Comparison of ENCODE assay signal across 2 cellular contexts in the genomic region with DNA sequence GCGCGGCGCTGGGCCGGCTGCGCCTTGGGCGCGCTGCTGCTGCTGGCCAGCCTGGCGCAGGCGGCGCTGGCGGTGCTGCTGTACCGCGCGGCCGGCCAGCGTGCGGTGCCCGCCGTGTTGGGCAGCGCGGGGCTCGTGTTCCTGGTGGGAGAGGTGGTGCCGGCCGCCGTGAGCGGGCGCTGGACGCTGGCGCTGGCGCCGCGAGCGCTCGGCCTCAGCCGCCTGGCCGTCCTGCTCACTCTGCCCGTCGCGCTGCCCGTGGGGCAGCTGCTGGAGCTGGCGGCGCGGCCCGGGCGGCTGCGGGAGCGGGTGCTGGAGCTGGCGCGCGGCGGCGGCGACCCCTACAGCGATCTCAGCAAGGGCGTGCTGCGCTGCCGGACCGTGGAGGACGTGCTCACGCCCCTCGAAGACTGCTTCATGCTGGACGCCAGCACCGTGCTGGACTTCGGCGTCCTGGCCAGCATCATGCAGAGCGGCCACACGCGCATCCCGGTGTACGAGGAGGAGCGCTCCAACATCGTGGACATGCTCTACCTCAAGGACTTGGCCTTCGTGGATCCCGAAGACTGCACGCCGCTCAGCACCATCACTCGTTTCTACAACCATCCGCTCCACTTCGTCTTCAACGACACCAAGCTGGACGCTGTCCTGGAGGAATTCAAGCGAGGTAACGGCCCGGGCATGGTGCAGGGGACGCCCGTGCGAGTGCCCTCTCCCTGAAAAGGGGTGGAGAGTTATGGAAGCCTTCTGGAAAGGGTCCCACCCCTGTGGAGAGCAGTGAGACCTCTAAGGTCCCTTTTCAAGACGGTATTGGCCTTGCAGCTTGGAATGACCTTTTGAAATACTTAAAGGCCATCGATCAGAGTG.
A peak's percentile ranks its signal among the peaks of the same experiment; 100 is the strongest.
TF ChIP-seq lines count a peak whose summit lies in the region.

No MANE protein-coding gene starts in this region.

TF ChIP-seq in HEK293, 187 proteins besides CTCF, POLR2A, EP300 and RAD21 (continued from another document):
- TF ChIP-seq ZNF10 (tag by site-specific recombination; IDR thresholded peaks at IDR 0.05) (no peak), ZBTB20 (tag by site-specific recombination; IDR thresholded peaks at IDR 0.05) (peak; percentile 16; the same call in 1 of the 2 replicates), ZBTB8A (tag by site-specific recombination; IDR thresholded peaks at IDR 0.05) (peak; percentile 39; the same call in 1 of the 2 replicates), ZIC2 (tag by site-specific recombination; IDR thresholded peaks at IDR 0.05) (peak; percentile 62)
- TF ChIP-seq, protein P1, sequence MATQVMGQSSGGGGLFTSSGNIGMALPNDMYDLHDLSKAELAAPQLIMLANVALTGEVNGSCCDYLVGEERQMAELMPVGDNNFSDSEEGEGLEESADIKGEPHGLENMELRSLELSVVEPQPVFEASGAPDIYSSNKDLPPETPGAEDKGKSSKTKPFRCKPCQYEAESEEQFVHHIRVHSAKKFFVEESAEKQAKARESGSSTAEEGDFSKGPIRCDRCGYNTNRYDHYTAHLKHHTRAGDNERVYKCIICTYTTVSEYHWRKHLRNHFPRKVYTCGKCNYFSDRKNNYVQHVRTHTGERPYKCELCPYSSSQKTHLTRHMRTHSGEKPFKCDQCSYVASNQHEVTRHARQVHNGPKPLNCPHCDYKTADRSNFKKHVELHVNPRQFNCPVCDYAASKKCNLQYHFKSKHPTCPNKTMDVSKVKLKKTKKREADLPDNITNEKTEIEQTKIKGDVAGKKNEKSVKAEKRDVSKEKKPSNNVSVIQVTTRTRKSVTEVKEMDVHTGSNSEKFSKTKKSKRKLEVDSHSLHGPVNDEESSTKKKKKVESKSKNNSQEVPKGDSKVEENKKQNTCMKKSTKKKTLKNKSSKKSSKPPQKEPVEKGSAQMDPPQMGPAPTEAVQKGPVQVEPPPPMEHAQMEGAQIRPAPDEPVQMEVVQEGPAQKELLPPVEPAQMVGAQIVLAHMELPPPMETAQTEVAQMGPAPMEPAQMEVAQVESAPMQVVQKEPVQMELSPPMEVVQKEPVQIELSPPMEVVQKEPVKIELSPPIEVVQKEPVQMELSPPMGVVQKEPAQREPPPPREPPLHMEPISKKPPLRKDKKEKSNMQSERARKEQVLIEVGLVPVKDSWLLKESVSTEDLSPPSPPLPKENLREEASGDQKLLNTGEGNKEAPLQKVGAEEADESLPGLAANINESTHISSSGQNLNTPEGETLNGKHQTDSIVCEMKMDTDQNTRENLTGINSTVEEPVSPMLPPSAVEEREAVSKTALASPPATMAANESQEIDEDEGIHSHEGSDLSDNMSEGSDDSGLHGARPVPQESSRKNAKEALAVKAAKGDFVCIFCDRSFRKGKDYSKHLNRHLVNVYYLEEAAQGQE (tag by site-specific recombination; IDR thresholded peaks at IDR 0.05), result 0 out of 2 replicates have a peak, but pooled peaks have one; percentile 28

TF ChIP-seq in WTC11, 78 proteins besides CTCF, POLR2A, EP300 and RAD21 (continued from another document):
- TF ChIP-seq MXD4 (CRISPR knock-in tag; IDR thresholded peaks at IDR 0.05; ENCODE audit: borderline replicate concordance) (no peak), ZNF232 (CRISPR knock-in tag; IDR thresholded peaks at IDR 0.05) (peak; percentile 47; the same call in 1 of the 2 replicates), TEAD1 (CRISPR knock-in tag; IDR thresholded peaks at IDR 0.05) (no peak), FOXP1 (CRISPR knock-in tag; IDR thresholded peaks at IDR 0.05; ENCODE audit: borderline replicate concordance) (peak; percentile 72; the same call in 1 of the 2 replicates), NFE2L1 (CRISPR knock-in tag; IDR thresholded peaks at IDR 0.05) (peak; percentile 34; the same call in 1 of the 2 replicates), SOX15 (CRISPR knock-in tag; IDR thresholded peaks at IDR 0.05) (no peak)
- TF ChIP-seq, protein P2, sequence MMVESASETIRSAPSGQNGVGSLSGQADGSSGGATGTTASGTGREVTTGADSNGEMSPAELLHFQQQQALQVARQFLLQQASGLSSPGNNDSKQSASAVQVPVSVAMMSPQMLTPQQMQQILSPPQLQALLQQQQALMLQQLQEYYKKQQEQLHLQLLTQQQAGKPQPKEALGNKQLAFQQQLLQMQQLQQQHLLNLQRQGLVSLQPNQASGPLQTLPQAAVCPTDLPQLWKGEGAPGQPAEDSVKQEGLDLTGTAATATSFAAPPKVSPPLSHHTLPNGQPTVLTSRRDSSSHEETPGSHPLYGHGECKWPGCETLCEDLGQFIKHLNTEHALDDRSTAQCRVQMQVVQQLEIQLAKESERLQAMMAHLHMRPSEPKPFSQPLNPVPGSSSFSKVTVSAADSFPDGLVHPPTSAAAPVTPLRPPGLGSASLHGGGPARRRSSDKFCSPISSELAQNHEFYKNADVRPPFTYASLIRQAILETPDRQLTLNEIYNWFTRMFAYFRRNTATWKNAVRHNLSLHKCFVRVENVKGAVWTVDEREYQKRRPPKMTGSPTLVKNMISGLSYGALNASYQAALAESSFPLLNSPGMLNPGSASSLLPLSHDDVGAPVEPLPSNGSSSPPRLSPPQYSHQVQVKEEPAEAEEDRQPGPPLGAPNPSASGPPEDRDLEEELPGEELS (CRISPR knock-in tag; IDR thresholded peaks at IDR 0.05), result peak; percentile 79
- TF ChIP-seq, protein P3, sequence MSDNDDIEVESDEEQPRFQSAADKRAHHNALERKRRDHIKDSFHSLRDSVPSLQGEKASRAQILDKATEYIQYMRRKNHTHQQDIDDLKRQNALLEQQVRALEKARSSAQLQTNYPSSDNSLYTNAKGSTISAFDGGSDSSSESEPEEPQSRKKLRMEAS (CRISPR knock-in tag; IDR thresholded peaks at IDR 0.05), result peak; percentile 45; the same call in 1 of the 2 replicates
- TF ChIP-seq, protein P4, sequence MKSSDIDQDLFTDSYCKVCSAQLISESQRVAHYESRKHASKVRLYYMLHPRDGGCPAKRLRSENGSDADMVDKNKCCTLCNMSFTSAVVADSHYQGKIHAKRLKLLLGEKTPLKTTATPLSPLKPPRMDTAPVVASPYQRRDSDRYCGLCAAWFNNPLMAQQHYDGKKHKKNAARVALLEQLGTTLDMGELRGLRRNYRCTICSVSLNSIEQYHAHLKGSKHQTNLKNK (CRISPR knock-in tag; IDR thresholded peaks at IDR 0.05), result no peak
- TF ChIP-seq, protein P5, sequence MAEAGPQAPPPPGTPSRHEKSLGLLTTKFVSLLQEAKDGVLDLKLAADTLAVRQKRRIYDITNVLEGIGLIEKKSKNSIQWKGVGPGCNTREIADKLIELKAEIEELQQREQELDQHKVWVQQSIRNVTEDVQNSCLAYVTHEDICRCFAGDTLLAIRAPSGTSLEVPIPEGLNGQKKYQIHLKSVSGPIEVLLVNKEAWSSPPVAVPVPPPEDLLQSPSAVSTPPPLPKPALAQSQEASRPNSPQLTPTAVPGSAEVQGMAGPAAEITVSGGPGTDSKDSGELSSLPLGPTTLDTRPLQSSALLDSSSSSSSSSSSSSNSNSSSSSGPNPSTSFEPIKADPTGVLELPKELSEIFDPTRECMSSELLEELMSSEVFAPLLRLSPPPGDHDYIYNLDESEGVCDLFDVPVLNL (CRISPR knock-in tag; IDR thresholded peaks at IDR 0.05; ENCODE audit: borderline replicate concordance, low read depth), result 0 out of 2 replicates have a peak, but pooled peaks have one; percentile 56
TF ChIP-seq in WTC11: peak in this region for 7.
